ENCODE assay signal across 1 cellular context in the genomic region with DNA sequence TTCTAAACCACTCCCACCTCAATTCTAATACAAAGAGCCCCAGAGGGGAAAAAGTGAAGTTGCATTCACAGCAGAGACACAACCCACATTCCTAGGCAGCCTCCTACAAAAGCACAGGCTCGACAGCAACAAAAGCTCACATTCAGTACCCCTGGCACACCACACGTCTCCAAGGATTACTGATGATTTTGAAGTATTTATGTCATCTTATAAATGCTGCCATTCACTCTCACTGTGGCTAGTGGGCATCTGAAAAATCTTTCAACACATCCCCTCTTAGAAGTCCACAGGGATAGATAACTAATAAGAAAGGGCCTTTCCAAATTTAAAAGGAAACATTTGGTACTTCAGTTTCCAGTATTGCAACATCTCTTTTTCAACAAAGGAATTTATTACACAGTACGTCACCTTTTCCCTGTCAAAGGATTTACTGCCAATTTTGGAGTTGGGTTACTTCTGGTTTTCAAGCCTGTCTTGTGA.
TF ChIP-seq lines count a peak whose summit lies in the region.

No MANE protein-coding gene starts in this region.

TF ChIP-seq in GM23338, 12 proteins besides CTCF, POLR2A, EP300 and RAD21 (continued from another document):
- TF ChIP-seq, protein P1, sequence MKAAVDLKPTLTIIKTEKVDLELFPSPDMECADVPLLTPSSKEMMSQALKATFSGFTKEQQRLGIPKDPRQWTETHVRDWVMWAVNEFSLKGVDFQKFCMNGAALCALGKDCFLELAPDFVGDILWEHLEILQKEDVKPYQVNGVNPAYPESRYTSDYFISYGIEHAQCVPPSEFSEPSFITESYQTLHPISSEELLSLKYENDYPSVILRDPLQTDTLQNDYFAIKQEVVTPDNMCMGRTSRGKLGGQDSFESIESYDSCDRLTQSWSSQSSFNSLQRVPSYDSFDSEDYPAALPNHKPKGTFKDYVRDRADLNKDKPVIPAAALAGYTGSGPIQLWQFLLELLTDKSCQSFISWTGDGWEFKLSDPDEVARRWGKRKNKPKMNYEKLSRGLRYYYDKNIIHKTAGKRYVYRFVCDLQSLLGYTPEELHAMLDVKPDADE (IDR thresholded peaks at IDR 0.05) = no peak
- TF ChIP-seq, protein P2, sequence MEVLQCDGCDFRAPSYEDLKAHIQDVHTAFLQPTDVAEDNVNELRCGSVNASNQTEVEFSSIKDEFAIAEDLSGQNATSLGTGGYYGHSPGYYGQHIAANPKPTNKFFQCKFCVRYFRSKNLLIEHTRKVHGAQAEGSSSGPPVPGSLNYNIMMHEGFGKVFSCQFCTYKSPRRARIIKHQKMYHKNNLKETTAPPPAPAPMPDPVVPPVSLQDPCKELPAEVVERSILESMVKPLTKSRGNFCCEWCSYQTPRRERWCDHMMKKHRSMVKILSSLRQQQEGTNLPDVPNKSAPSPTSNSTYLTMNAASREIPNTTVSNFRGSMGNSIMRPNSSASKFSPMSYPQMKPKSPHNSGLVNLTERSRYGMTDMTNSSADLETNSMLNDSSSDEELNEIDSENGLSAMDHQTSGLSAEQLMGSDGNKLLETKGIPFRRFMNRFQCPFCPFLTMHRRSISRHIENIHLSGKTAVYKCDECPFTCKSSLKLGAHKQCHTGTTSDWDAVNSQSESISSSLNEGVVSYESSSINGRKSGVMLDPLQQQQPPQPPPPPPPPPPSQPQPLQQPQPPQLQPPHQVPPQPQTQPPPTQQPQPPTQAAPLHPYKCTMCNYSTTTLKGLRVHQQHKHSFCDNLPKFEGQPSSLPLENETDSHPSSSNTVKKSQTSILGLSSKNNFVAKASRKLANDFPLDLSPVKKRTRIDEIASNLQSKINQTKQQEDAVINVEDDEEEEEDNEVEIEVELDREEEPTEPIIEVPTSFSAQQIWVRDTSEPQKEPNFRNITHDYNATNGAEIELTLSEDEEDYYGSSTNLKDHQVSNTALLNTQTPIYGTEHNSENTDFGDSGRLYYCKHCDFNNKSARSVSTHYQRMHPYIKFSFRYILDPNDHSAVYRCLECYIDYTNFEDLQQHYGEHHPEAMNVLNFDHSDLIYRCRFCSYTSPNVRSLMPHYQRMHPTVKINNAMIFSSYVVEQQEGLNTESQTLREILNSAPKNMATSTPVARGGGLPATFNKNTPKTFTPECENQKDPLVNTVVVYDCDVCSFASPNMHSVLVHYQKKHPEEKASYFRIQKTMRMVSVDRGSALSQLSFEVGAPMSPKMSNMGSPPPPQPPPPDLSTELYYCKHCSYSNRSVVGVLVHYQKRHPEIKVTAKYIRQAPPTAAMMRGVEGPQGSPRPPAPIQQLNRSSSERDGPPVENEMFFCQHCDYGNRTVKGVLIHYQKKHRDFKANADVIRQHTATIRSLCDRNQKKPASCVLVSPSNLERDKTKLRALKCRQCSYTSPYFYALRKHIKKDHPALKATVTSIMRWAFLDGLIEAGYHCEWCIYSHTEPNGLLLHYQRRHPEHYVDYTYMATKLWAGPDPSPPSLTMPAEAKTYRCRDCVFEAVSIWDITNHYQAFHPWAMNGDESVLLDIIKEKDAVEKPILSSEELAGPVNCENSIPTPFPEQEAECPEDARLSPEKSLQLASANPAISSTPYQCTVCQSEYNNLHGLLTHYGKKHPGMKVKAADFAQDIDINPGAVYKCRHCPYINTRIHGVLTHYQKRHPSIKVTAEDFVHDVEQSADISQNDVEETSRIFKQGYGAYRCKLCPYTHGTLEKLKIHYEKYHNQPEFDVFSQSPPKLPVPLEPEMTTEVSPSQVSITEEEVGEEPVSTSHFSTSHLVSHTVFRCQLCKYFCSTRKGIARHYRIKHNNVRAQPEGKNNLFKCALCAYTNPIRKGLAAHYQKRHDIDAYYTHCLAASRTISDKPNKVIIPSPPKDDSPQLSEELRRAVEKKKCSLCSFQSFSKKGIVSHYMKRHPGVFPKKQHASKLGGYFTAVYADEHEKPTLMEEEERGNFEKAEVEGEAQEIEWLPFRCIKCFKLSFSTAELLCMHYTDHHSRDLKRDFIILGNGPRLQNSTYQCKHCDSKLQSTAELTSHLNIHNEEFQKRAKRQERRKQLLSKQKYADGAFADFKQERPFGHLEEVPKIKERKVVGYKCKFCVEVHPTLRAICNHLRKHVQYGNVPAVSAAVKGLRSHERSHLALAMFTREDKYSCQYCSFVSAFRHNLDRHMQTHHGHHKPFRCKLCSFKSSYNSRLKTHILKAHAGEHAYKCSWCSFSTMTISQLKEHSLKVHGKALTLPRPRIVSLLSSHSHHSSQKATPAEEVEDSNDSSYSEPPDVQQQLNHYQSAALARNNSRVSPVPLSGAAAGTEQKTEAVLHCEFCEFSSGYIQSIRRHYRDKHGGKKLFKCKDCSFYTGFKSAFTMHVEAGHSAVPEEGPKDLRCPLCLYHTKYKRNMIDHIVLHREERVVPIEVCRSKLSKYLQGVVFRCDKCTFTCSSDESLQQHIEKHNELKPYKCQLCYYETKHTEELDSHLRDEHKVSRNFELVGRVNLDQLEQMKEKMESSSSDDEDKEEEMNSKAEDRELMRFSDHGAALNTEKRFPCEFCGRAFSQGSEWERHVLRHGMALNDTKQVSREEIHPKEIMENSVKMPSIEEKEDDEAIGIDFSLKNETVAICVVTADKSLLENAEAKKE (CRISPR knock-in tag; IDR thresholded peaks at IDR 0.05) = no peak
